In genomic region chr10:1193561-1193960, GRCh38 we compare ENCODE assay signal across 13 cellular contexts.
"Had no signal": no experiment of that assay in that cellular context is flagged by ENCODE, and none has a peak within 500 bp of the region (broad histone marks: within the 10 kb centered on the region; RNA-seq: fewer than 3 reads in every experiment).

No MANE protein-coding gene starts in this region.

- H3K27ac ChIP-seq: adrenal gland, cardiac muscle cell, parathyroid adenoma, stomach, thyroid gland had no signal

- DNase-seq: activated CD4-positive, alpha-beta T cell treated with anti-CD3 and anti-CD28 coated beads, Interleukin-2, amount 50 U/mL, for 4 hours; activated CD4-positive, CD25-positive, alpha-beta regulatory T cell; activated CD8-positive, alpha-beta memory T cell treated with anti-CD3 and anti-CD28 coated beads, Interleukin-2, amount 10 ng/mL, durations not matched to agents 7 days and 5 days; activated gamma-delta T cell; activated T-cell treated with anti-CD3 and anti-CD28 coated beads, Interleukin-2, amount 50 U/mL, for 1 hour; adrenal gland; midbrain; stimulated activated CD4-positive, alpha-beta T cell treated with anti-CD3 and anti-CD28 coated beads, Interleukin-1b, Interleukin-23, amount 100 ng/mL, for 48 hours; stomach; thyroid gland had no signal

- ATAC-seq: activated CD8-positive, alpha-beta memory T cell treated with anti-CD3 and anti-CD28 coated beads, Interleukin-2, amount 10 ng/mL, durations not matched to agents 7 days and 5 days had no signal

- H3K27ac Mint-ChIP-seq: activated CD8-positive, alpha-beta memory T cell treated with anti-CD3 and anti-CD28 coated beads, Interleukin-2, amount 10 ng/mL, durations not matched to agents 7 days and 5 days had no signal

- H3K36me3 Mint-ChIP-seq: activated CD8-positive, alpha-beta memory T cell treated with anti-CD3 and anti-CD28 coated beads, Interleukin-2, amount 10 ng/mL, durations not matched to agents 7 days and 5 days had no signal

- H3K4me3 ChIP-seq: adrenal gland, cardiac muscle cell, lung, stomach, thyroid gland had no signal

- H3K4me3 Mint-ChIP-seq: activated CD8-positive, alpha-beta memory T cell treated with anti-CD3 and anti-CD28 coated beads, Interleukin-2, amount 10 ng/mL, durations not matched to agents 7 days and 5 days had no signal
